Comparison of ENCODE assay signal across 31 cellular contexts in the genomic region with DNA sequence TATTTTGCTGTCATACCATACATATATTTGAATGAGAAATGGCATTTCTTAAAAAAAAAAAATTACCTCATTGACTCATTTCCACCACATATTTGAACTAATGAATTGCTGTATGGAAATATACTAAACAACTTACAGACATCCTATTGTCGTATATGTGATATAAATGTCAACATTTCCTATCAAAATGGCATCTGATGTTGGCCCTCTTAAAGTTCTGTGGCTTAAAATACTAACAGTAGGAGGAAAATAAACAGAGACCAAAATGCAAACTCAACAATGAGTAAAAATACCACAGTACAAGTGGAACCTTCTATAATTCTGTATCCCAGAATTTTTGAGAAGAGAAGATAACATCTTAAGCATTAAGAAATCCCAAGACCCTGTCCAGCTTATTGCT.
"Had no signal": no experiment of that assay in that cellular context is flagged by ENCODE, and none has a peak within 500 bp of the region (broad histone marks: within the 10 kb centered on the region; RNA-seq: fewer than 3 reads in every experiment).

No MANE protein-coding gene starts in this region.

- ATAC-seq: activated T-cell treated with anti-CD3 and anti-CD28 coated beads, Interleukin-2, amount 50 U/mL, for 72 hours; gastroesophageal sphincter; left colon; naive thymus-derived CD4-positive, alpha-beta T cell; psoas muscle; stimulated activated naive B cell treated with anti-CD40 and anti-IgM and Interleukin-4, amounts not matched to agents 10 μg/mL and 1 μg/mL and 100 μg/mL, for 72 hours; upper lobe of right lung had no signal

- H3K27ac ChIP-seq: coronary artery, dorsolateral prefrontal cortex, esophagus muscularis mucosa, gastroesophageal sphincter, hepatocyte, parathyroid adenoma, psoas muscle, right atrium auricular region, stomach, thyroid gland, upper lobe of right lung had no signal

- H3K4me3 Mint-ChIP-seq: activated B cell treated with CpG ODN at 0.5 μM for 24 hours; activated naive CD8-positive, alpha-beta T cell; mesothelial cell of epicardium; stimulated activated naive B cell treated with anti-CD40 and anti-IgM and Interleukin-4, amounts not matched to agents 10 μg/mL and 1 μg/mL and 100 μg/mL, for 72 hours had no signal

- H3K36me3 ChIP-seq: esophagus muscularis mucosa, gastroesophageal sphincter, right atrium auricular region, stomach, thyroid gland, upper lobe of right lung had no signal

- H3K27me3 Mint-ChIP-seq: activated B cell treated with CpG ODN at 0.5 μM for 24 hours; activated naive CD8-positive, alpha-beta T cell; stimulated activated naive B cell treated with anti-CD40 and anti-IgM and Interleukin-4, amounts not matched to agents 10 μg/mL and 1 μg/mL and 100 μg/mL, for 72 hours had no signal

- H3K4me3 ChIP-seq: coronary artery, dorsolateral prefrontal cortex, esophagus muscularis mucosa, gastroesophageal sphincter, hepatocyte, psoas muscle, right atrium auricular region, smooth muscle cell, stomach, thyroid gland, upper lobe of right lung had no signal

- H3K27ac Mint-ChIP-seq: activated B cell treated with CpG ODN at 0.5 μM for 24 hours; activated naive CD8-positive, alpha-beta T cell; activated T-cell treated with anti-CD3 and anti-CD28 coated beads, Interleukin-2, amount 50 U/mL, for 72 hours; naive thymus-derived CD4-positive, alpha-beta T cell; stimulated activated naive B cell treated with anti-CD40 and anti-IgM and Interleukin-4, amounts not matched to agents 10 μg/mL and 1 μg/mL and 100 μg/mL, for 72 hours had no signal

- H3K36me3 Mint-ChIP-seq: activated naive CD8-positive, alpha-beta T cell; naive thymus-derived CD4-positive, alpha-beta T cell had no signal

- H3K9me3 ChIP-seq: esophagus muscularis mucosa, psoas muscle, right atrium auricular region, stomach, thyroid gland, upper lobe of right lung had no signal

- H3K4me1 ChIP-seq: parathyroid adenoma, right atrium auricular region, upper lobe of right lung had no signal

- DNase-seq: activated B cell treated with CpG ODN at 0.5 μM for 24 hours; activated CD4-positive, alpha-beta T cell treated with anti-CD3 and anti-CD28 coated beads, Interleukin-2, amount 50 U/mL, for 4 hours; activated effector memory CD4-positive, alpha-beta T cell treated with Interleukin-2 at 50 U/mL for 16 hours; activated naive CD4-positive, alpha-beta T cell treated with Interleukin-2 at 50 U/mL for 16 hours; activated T-cell treated with anti-CD3 and anti-CD28 coated beads for 4 hours; activated T-cell treated with anti-CD3 and anti-CD28 coated beads, Interleukin-2, amount 50 U/mL, for 72 hours; anterior cingulate cortex; dorsolateral prefrontal cortex; kidney; left colon; mammary epithelial cell; naive thymus-derived CD4-positive, alpha-beta T cell; nucleus accumbens; psoas muscle; stimulated activated CD4-positive, alpha-beta T cell treated with anti-CD3 and anti-CD28 coated beads, Interleukin-1b, Interleukin-23, amount 100 ng/mL, for 48 hours; stimulated activated CD4-positive, alpha-beta T cell treated with anti-CD3 and anti-CD28 coated beads, Interleukin-4, amount 100 ng/mL, for 4 hours; stimulated activated CD8-positive, alpha-beta memory T cell treated with anti-CD3 and anti-CD28 coated beads, Interleukin-4, amount 100 ng/mL, for 48 hours; stimulated activated naive B cell treated with anti-CD40 and anti-IgM and Interleukin-4, amounts not matched to agents 10 μg/mL and 1 μg/mL and 100 μg/mL, for 72 hours; stomach; T-helper 2 cell; thyroid gland; upper lobe of right lung had no signal

- H3K9ac ChIP-seq: parathyroid adenoma had no signal

- H3K27me3 ChIP-seq: dorsolateral prefrontal cortex, esophagus muscularis mucosa, gastroesophageal sphincter, hepatocyte, right atrium auricular region, stomach, thyroid gland, upper lobe of right lung had no signal

- FAIRE-seq: kidney had no signal
